In genomic region chr10:97422921-97423420, GRCh38 we compare ENCODE assay signal across 7 cellular contexts. TPM values are rescaled to one million over a fixed set of nuclear protein-coding genes. Genes with fewer than 3 reads are reported as not detected.
DNase-seq lines count a peak whose midpoint lies in the region; ATAC-seq and TF ChIP-seq lines count a peak whose summit lies in the region.
"Had no signal": no experiment of that assay in that cellular context is flagged by ENCODE, and none has a peak within 500 bp of the region (broad histone marks: within the 10 kb centered on the region; RNA-seq: fewer than 3 reads in every experiment).

No MANE protein-coding gene starts in this region.

- intact Hi-C loops in left ventricle myocardium inferior (cut with micrococcal nuclease): no loop called here

- H3K27ac ChIP-seq in left ventricle myocardium inferior (replicated peaks): no peak overlapping the region

- H3K9me3 ChIP-seq in BE2C (no peaks in the 10 kb centered on the region), left ventricle myocardium inferior (replicated peaks) (no peaks in the 10 kb centered on the region)

- H3K27me3 ChIP-seq in BE2C (no peaks in the 10 kb centered on the region), left ventricle myocardium inferior (ENCODE audit: low read depth) (no peaks in the 10 kb centered on the region)

- H3K36me3 Mint-ChIP-seq in IgD-negative memory B cell: no peaks in the 10 kb centered on the region
- peaks cover 31% of the 10 kb centered on the region for H3K36me3 Mint-ChIP-seq in activated naive CD8-positive, alpha-beta T cell treated with anti-CD3 and anti-CD28 coated beads for 36 hours

- no peak for ATAC-seq in HG03196 (IDR thresholded peaks at IDR 0.05; ENCODE audit: unreplicated experiment)
- ATAC-seq: Right ventricle myocardium inferior had no signal

- H3K4me3 ChIP-seq in BE2C (ENCODE audit: low read depth, low read length) (no peak overlapping the region), left ventricle myocardium inferior (no peak overlapping the region)

- peak; percentile 58 for DNase-seq in activated naive CD8-positive, alpha-beta T cell treated with anti-CD3 and anti-CD28 coated beads for 36 hours
- DNase-seq in pulmonary artery endothelial cell (ENCODE audit: low read depth, low spot score) (peak; percentile 37), BE2C (no peak), left ventricle myocardium inferior (no peak)

- H3K9me3 Mint-ChIP-seq in IgD-negative memory B cell: no peaks in the 10 kb centered on the region
- peaks cover 3% of the 10 kb centered on the region for H3K9me3 Mint-ChIP-seq in activated naive CD8-positive, alpha-beta T cell treated with anti-CD3 and anti-CD28 coated beads for 36 hours

- no peak for TF ChIP-seq CTCF in BE2C (IDR thresholded peaks at IDR 0.05; ENCODE audit: low read depth, low read length)
- no peak for TF ChIP-seq CTCF in left ventricle myocardium inferior (IDR thresholded peaks at IDR 0.05; ENCODE audit: borderline replicate concordance)

- peaks cover 13 to 23% (median 21%) of the 10 kb centered on the region in 3 donors for H3K4me1 Mint-ChIP-seq in IgD-negative memory B cell
- peaks cover 49% of the 10 kb centered on the region for H3K4me1 Mint-ChIP-seq in activated naive CD8-positive, alpha-beta T cell treated with anti-CD3 and anti-CD28 coated beads for 36 hours

- H3K4me3 Mint-ChIP-seq in IgD-negative memory B cell: peak overlapping the region in 1 of 4 donors; percentile 31
- H3K4me3 Mint-ChIP-seq in activated naive CD8-positive, alpha-beta T cell treated with anti-CD3 and anti-CD28 coated beads for 36 hours: peak overlapping the region; percentile 58

- H3K27me3 Mint-ChIP-seq in IgD-negative memory B cell: no peaks in the 10 kb centered on the region
- H3K27me3 Mint-ChIP-seq in activated naive CD8-positive, alpha-beta T cell treated with anti-CD3 and anti-CD28 coated beads for 36 hours: peaks cover 3% of the 10 kb centered on the region

- H3K36me3 ChIP-seq in BE2C: peaks cover 9% of the 10 kb centered on the region
- H3K36me3 ChIP-seq in left ventricle myocardium inferior: peaks cover 4% of the 10 kb centered on the region

- peak overlapping the region; percentile 8 to 23 (median 13) for H3K27ac Mint-ChIP-seq in IgD-negative memory B cell
- peak overlapping the region; percentile 94 for H3K27ac Mint-ChIP-seq in activated naive CD8-positive, alpha-beta T cell treated with anti-CD3 and anti-CD28 coated beads for 36 hours

- H3K4me1 ChIP-seq in BE2C (no peaks in the 10 kb centered on the region; the same call in 1 of the 2 replicates), left ventricle myocardium inferior (peaks cover 31% of the 10 kb centered on the region)

RNA-seq across cellular contexts. Expression of gene PGAM1, which starts 3.0 kb away (rescaled TPM):
- polyA plus RNA-seq in IgD-negative memory B cell: 192 TPM
- 100 to 1,000 TPM; 933 to 982 TPM for total RNA-seq in activated naive CD8-positive, alpha-beta T cell treated with anti-CD3 and anti-CD28 coated beads for 36 hours
- 334 and 374 TPM in 2 replicates for total RNA-seq in pulmonary artery endothelial cell
- 409 TPM for polyA plus RNA-seq in BE2C (2012; ENCODE audit: insufficient read depth, insufficient read length, low read depth)
- 233 TPM for total RNA-seq in left ventricle myocardium inferior

RNA-seq across cellular contexts. Expression of gene RRP12, which starts 21.8 kb away (rescaled TPM):
- 15.0 TPM for polyA plus RNA-seq in IgD-negative memory B cell
- total RNA-seq in activated naive CD8-positive, alpha-beta T cell treated with anti-CD3 and anti-CD28 coated beads for 36 hours: 10 to 100 TPM; 82.2 to 88.4 TPM
- total RNA-seq in pulmonary artery endothelial cell (21.6 and 27.8 TPM in 2 replicates), left ventricle myocardium inferior (15.2 TPM)
- 115 TPM for polyA plus RNA-seq in BE2C (2012; ENCODE audit: insufficient read depth, insufficient read length, low read depth)

RNA-seq across cellular contexts. Expression of gene EXOSC1, which starts 22.8 kb away (rescaled TPM):
- 60.6 TPM for polyA plus RNA-seq in IgD-negative memory B cell
- total RNA-seq in activated naive CD8-positive, alpha-beta T cell treated with anti-CD3 and anti-CD28 coated beads for 36 hours: 10 to 100 TPM; 48.4 to 53.7 TPM
- total RNA-seq in pulmonary artery endothelial cell: 39.3 and 43.8 TPM in 2 replicates
- polyA plus RNA-seq in BE2C (2012; ENCODE audit: insufficient read depth, insufficient read length, low read depth): 69.9 TPM
- 14.9 TPM for total RNA-seq in left ventricle myocardium inferior

RNA-seq across cellular contexts. Expression of gene ZDHHC16, which starts 23.0 kb away (rescaled TPM):
- 23.3 TPM for polyA plus RNA-seq in IgD-negative memory B cell
- 10 to 100 TPM; 37.5 to 42.2 TPM for total RNA-seq in activated naive CD8-positive, alpha-beta T cell treated with anti-CD3 and anti-CD28 coated beads for 36 hours
- total RNA-seq in pulmonary artery endothelial cell: 35.5 and 50.4 TPM in 2 replicates
- 18.8 TPM for polyA plus RNA-seq in BE2C (2012; ENCODE audit: insufficient read depth, insufficient read length, low read depth)
- total RNA-seq in left ventricle myocardium inferior: 17.8 TPM

Comparison
In these comparisons a context has a peak if more than half of its experiments do, and no peak if none do; other contexts are left out.
1. DNase-seq: peak in activated naive CD8-positive, alpha-beta T cell treated with anti-CD3 and anti-CD28 coated beads for 36 hours (single experiment) and pulmonary artery endothelial cell (single experiment); none in BE2C (single experiment) and left ventricle myocardium inferior (single experiment).